ENCODE assay signal across 27 cellular contexts in genomic region chr2:111207892-111208291, GRCh38.
DNase-seq lines count a peak whose midpoint lies in the region; ATAC-seq and TF ChIP-seq lines count a peak whose summit lies in the region.
"Had no signal": no experiment of that assay in that cellular context is flagged by ENCODE, and none has a peak within 500 bp of the region (broad histone marks: within the 10 kb centered on the region; RNA-seq: fewer than 3 reads in every experiment).

No MANE protein-coding gene starts in this region.

- peak overlapping the region; percentile 96 for H3K27ac ChIP-seq in OCI-LY1 (ENCODE audit: low read depth, low read length, poor library complexity, severe bottlenecking)
- H3K27ac ChIP-seq in vagina = no peak overlapping the region
- H3K27ac ChIP-seq: C4-2B, HL-60, SJCRH30 had no signal

- no peaks in the 10 kb centered on the region for H3K36me3 Mint-ChIP-seq in memory B cell
- H3K36me3 Mint-ChIP-seq: CD8-positive, alpha-beta T cell had no signal

- peaks cover 12% of the 10 kb centered on the region for H3K4me1 Mint-ChIP-seq in memory B cell

- H3K4me3 ChIP-seq in OCI-LY1 (ENCODE audit: low read depth, low read length, poor library complexity, severe bottlenecking) (no peak overlapping the region), vagina (no peak overlapping the region)
- H3K4me3 ChIP-seq: SJCRH30 had no signal

- H2AFZ ChIP-seq in OCI-LY1 (ENCODE audit: low read length) = no peak overlapping the region

- H3K9me2 ChIP-seq in OCI-LY1 (ENCODE audit: low read depth, low read length) = no peaks in the 10 kb centered on the region

- no peak overlapping the region for H3K4me2 ChIP-seq in OCI-LY1 (ENCODE audit: low read length)

- H3F3A ChIP-seq in OCI-LY1 (ENCODE audit: insufficient read depth, low read length) = no peaks in the 10 kb centered on the region

- H3K4me3 Mint-ChIP-seq in memory B cell = no peak overlapping the region
- H3K4me3 Mint-ChIP-seq: CD8-positive, alpha-beta T cell had no signal

- peaks cover 1% of the 10 kb centered on the region for H3K9me3 Mint-ChIP-seq in memory B cell
- H3K9me3 Mint-ChIP-seq: CD8-positive, alpha-beta T cell had no signal

- H3K4me1 ChIP-seq in OCI-LY1 (ENCODE audit: insufficient read depth, low read length, severe bottlenecking) (peaks cover 36% of the 10 kb centered on the region), vagina (no peaks in the 10 kb centered on the region)

- intact Hi-C loops in vagina (cut with DNase I) = no loop called here

- no peaks in the 10 kb centered on the region for H3K27me3 Mint-ChIP-seq in memory B cell
- H3K27me3 Mint-ChIP-seq: B cell had no signal

- no peaks in the 10 kb centered on the region for H3K79me2 ChIP-seq in OCI-LY1 (ENCODE audit: insufficient read depth, low read length)

- H3K27me3 ChIP-seq in OCI-LY1 (ENCODE audit: insufficient read depth, low read length) = no peaks in the 10 kb centered on the region
- H3K27me3 ChIP-seq in vagina = no peaks in the 10 kb centered on the region
- H3K27me3 ChIP-seq: SJCRH30 had no signal

- peaks cover 8% of the 10 kb centered on the region for H3K9me3 ChIP-seq in OCI-LY1 (ENCODE audit: low read length)
- no peaks in the 10 kb centered on the region for H3K9me3 ChIP-seq in vagina
- H3K9me3 ChIP-seq: SJCRH30 had no signal

- no peak for TF ChIP-seq POLR2A in vagina (IDR thresholded peaks at IDR 0.05)

- H3K27ac Mint-ChIP-seq in memory B cell = peak overlapping the region; percentile 32
- H3K27ac Mint-ChIP-seq: CD8-positive, alpha-beta T cell had no signal

- H4K20me1 ChIP-seq in OCI-LY1 (ENCODE audit: insufficient read depth, low read length) = no peaks in the 10 kb centered on the region

- ATAC-seq in memory B cell (ENCODE audit: low read depth) = no peak
- no peak for ATAC-seq in HG02852 (IDR thresholded peaks at IDR 0.05; ENCODE audit: unreplicated experiment)
- ATAC-seq: CD8-positive, alpha-beta T cell; HCT116; PC-3; SK-N-SH treated with all-trans-retinoic acid at 6 μM for 48 hours had no signal

- TF ChIP-seq CTCF in OCI-LY1 (IDR thresholded peaks at IDR 0.05; ENCODE audit: low read length) (no peak), vagina (IDR thresholded peaks at IDR 0.05) (no peak)

- DNase-seq in amniotic epithelial cell (ENCODE audit: low read depth) (peak; percentile 11), memory B cell (ENCODE audit: low spot score in 2 of 2) (no peak), vagina (ENCODE audit: extremely low spot score in 2 of 2) (peak; percentile 22 to 27), NCI-H146 (lab: John Stamatoyannopoulos, UW) (no peak), AG08396 (ENCODE audit: low spot score) (no peak)
- DNase-seq: Calu3; CD8-positive, alpha-beta T cell; DMS79 treated with DMSO at 0.1 percent for 48 hours; GF-D8; Kasumi-1; MV-4-11; NCI-H1105; NCI-H1436 treated with DMSO at 0.1 percent for 48 hours; NCI-H1930; NCI-H2107; NCI-H446; NCI-H524 treated with DMSO at 0.1 percent for 48 hours; NCI-H774; PC-3; SJCRH30 had no signal

- H3K36me3 ChIP-seq in OCI-LY1 (ENCODE audit: insufficient read depth, low read length) (no peaks in the 10 kb centered on the region), vagina (no peaks in the 10 kb centered on the region)
- H3K36me3 ChIP-seq: SJCRH30 had no signal

- H3K9ac ChIP-seq in OCI-LY1 (ENCODE audit: low read length) = no peak overlapping the region; the same call in 1 of the 2 replicates

Comparison
In these comparisons a context has a peak if more than half of its experiments do, and no peak if none do; other contexts are left out.
1. DNase-seq: peak in amniotic epithelial cell (single experiment) and vagina (2 of 2); none in memory B cell (0 of 2), NCI-H146 (single experiment) and AG08396 (single experiment).